17 cellular contexts compared by ENCODE assay signal in genomic region chr7:99078416-99078815, GRCh38.
DNase-seq lines count a peak whose midpoint lies in the region; ATAC-seq and TF ChIP-seq lines count a peak whose summit lies in the region.
"Had no signal": no experiment of that assay in that cellular context is flagged by ENCODE, and none has a peak within 500 bp of the region (broad histone marks: within the 10 kb centered on the region; RNA-seq: fewer than 3 reads in every experiment).

No MANE protein-coding gene starts in this region.

- no peak overlapping the region for H3K23ac ChIP-seq in mesenchymal stem cell (ENCODE audit: low read length in 2 of 2)

- H3K27ac ChIP-seq in HEK293 (ENCODE audit: extremely low read depth, low read depth, low read length): no peak overlapping the region
- no peak overlapping the region for H3K27ac ChIP-seq in mesenchymal stem cell (ENCODE audit: low read length, poor library complexity, severe bottlenecking)
- H3K27ac ChIP-seq in naive thymus-derived CD4-positive, alpha-beta T cell (ENCODE audit: low read depth, low read length): no peak overlapping the region
- H3K27ac ChIP-seq: SJSA1 had no signal

- H3K9me3 Mint-ChIP-seq in chondrocyte (ENCODE audit: low read depth): no peaks in the 10 kb centered on the region
- H3K9me3 Mint-ChIP-seq in naive thymus-derived CD4-positive, alpha-beta T cell: peaks cover 0 to 3% (median 0%) of the 10 kb centered on the region in 11 donors
- H3K9me3 Mint-ChIP-seq: CD8-positive, alpha-beta T cell had no signal

- H3K4me1 Mint-ChIP-seq in chondrocyte (ENCODE audit: low read depth): peaks cover 51% of the 10 kb centered on the region
- H3K4me1 Mint-ChIP-seq in naive thymus-derived CD4-positive, alpha-beta T cell: peaks cover 18 to 74% (median 52%) of the 10 kb centered on the region in 7 donors

- H3K18ac ChIP-seq in mesenchymal stem cell (ENCODE audit: low read depth in 1 of 2, low read length in 2 of 2): no peak overlapping the region

- H2BK120ac ChIP-seq in mesenchymal stem cell (ENCODE audit: low read depth, low read length): no peak overlapping the region

- peak overlapping the region; percentile 23 for H4K91ac ChIP-seq in mesenchymal stem cell (ENCODE audit: low read length)

- H2BK12ac ChIP-seq in mesenchymal stem cell (ENCODE audit: low read length in 2 of 2): no peak overlapping the region

- no peaks in the 10 kb centered on the region; a peak in 1 of 3 replicates for H3K36me3 ChIP-seq in HEK293 (ENCODE audit: control insufficient read depth in 2 of 2, insufficient read depth in 1 of 2, low read length in 2 of 2)
- peaks cover 0 to 3% of the 10 kb centered on the region in 2 experiments for H3K36me3 ChIP-seq in mesenchymal stem cell (ENCODE audit: control insufficient read depth in 1 of 2, insufficient read depth in 2 of 2, low read depth in 1 of 2, low read length in 2 of 2)
- H3K36me3 ChIP-seq in naive thymus-derived CD4-positive, alpha-beta T cell (ENCODE audit: control insufficient read depth in 2 of 3, insufficient read depth in 3 of 3, low read length in 3 of 3): no peaks in the 10 kb centered on the region
- H3K36me3 ChIP-seq: SJSA1 had no signal

- no peak overlapping the region for H3K9ac ChIP-seq in mesenchymal stem cell (ENCODE audit: low read length)

- H3K4me3 Mint-ChIP-seq in chondrocyte (ENCODE audit: unreplicated experiment): no peak overlapping the region
- no peak overlapping the region for H3K4me3 Mint-ChIP-seq in naive thymus-derived CD4-positive, alpha-beta T cell
- H3K4me3 Mint-ChIP-seq: CD8-positive, alpha-beta T cell had no signal

- no peak overlapping the region for H4K8ac ChIP-seq in mesenchymal stem cell (ENCODE audit: low read length)

- POLR2A ChIA-PET in HEK293 (lab: Yijun Ruan, JAX): interaction anchor here (1.6 kb wide), 1 partner anchor 12 kb away, joined by 4 read pairs; no protein-coding TSS in a partner anchor
- POLR2A ChIA-PET in naive thymus-derived CD4-positive, alpha-beta T cell (lab: Charles Lee): interaction anchor here (0.6 kb wide), 1 partner anchor 63 kb away, joined by 3 read pairs; no protein-coding TSS in a partner anchor

- peaks cover 4% of the 10 kb centered on the region for H3K4me1 ChIP-seq in HEK293 (ENCODE audit: control insufficient read depth, insufficient read depth, low read length)
- peaks cover 11% of the 10 kb centered on the region for H3K4me1 ChIP-seq in mesenchymal stem cell (ENCODE audit: control insufficient read depth, insufficient read depth, low read depth, low read length)
- H3K4me1 ChIP-seq in naive thymus-derived CD4-positive, alpha-beta T cell (ENCODE audit: control insufficient read depth in 2 of 2, insufficient read depth in 2 of 2, low read length in 2 of 2): no peaks in the 10 kb centered on the region

- H3K27ac Mint-ChIP-seq in chondrocyte (ENCODE audit: unreplicated experiment): peak overlapping the region; percentile 59
- no peak overlapping the region for H3K27ac Mint-ChIP-seq in naive thymus-derived CD4-positive, alpha-beta T cell
- H3K27ac Mint-ChIP-seq: CD8-positive, alpha-beta T cell had no signal

- H3K14ac ChIP-seq in mesenchymal stem cell (ENCODE audit: low read length in 2 of 2): no peak overlapping the region

- DNase-seq in NCI-H1417 (lab: John Stamatoyannopoulos, UW) (peak in 2 of 3 experiments; percentile 4 to 45), NCI-H1417 treated with DMSO at 0.1 percent for 48 hours (lab: John Stamatoyannopoulos, UW) (no peak), chondrocyte (ENCODE audit: low spot score) (no peak), mesenchymal stem cell (no peak), left cardiac atrium (no peak)
- no peak for DNase-seq in naive thymus-derived CD4-positive, alpha-beta T cell
- DNase-seq: ACHN; CD8-positive, alpha-beta T cell; KG1; NCI-H1092 treated with DMSO at 0.1 percent for 48 hours; NCI-H2081 treated with DMSO at 0.1 percent for 48 hours; NCI-H748 treated with DMSO at 0.1 percent for 48 hours had no signal

- 94% methylated on average over 6 of the region's 6 CpGs for WGBS in mesenchymal stem cell

- intact Hi-C loops in naive thymus-derived CD4-positive, alpha-beta T cell (cut with micrococcal nuclease): no loop called here
- intact Hi-C loops in left cardiac atrium (cut with DNase I): no loop called here

- no peak overlapping the region for H3K4me2 ChIP-seq in mesenchymal stem cell (ENCODE audit: low read length, poor library complexity, severe bottlenecking)

- H3K36me3 Mint-ChIP-seq in chondrocyte (ENCODE audit: low read depth): peaks cover 4% of the 10 kb centered on the region
- H3K36me3 Mint-ChIP-seq in naive thymus-derived CD4-positive, alpha-beta T cell: peaks cover 0 to 32% (median 0%) of the 10 kb centered on the region in 5 donors

- no peak overlapping the region for H2BK15ac ChIP-seq in mesenchymal stem cell (ENCODE audit: low read depth, poor library complexity, severe bottlenecking)

- ATAC-seq in naive thymus-derived CD4-positive, alpha-beta T cell: no peak
- ATAC-seq in left cardiac atrium (no peak), GM18861 (IDR thresholded peaks at IDR 0.05; ENCODE audit: unreplicated experiment) (no peak)
- ATAC-seq: CD8-positive, alpha-beta T cell; HCT116; Right ventricle myocardium inferior had no signal

- H3K4me3 ChIP-seq in HEK293 (ENCODE audit: low read depth, low read length) (no peak overlapping the region), mesenchymal stem cell (ENCODE audit: insufficient read depth in 1 of 2, low read depth in 1 of 2, low read length in 2 of 2) (no peak overlapping the region)
- no peak overlapping the region for H3K4me3 ChIP-seq in naive thymus-derived CD4-positive, alpha-beta T cell (ENCODE audit: low read length)
- H3K4me3 ChIP-seq: SJSA1 had no signal

- H3K4ac ChIP-seq in mesenchymal stem cell (ENCODE audit: low read depth in 1 of 2, low read length in 2 of 2): no peak overlapping the region

- H3K27me3 ChIP-seq in mesenchymal stem cell (ENCODE audit: control insufficient read depth in 1 of 2, insufficient read depth in 1 of 2, low read length in 2 of 2): no peaks in the 10 kb centered on the region
- H3K27me3 ChIP-seq in naive thymus-derived CD4-positive, alpha-beta T cell (ENCODE audit: control insufficient read depth in 2 of 2, insufficient read depth in 2 of 2, low read length in 2 of 2): no peaks in the 10 kb centered on the region
- H3K27me3 ChIP-seq: SJSA1 had no signal

- TF ChIP-seq CTCF in HEK293 (tag by site-specific recombination; IDR thresholded peaks at IDR 0.05): no peak
- TF ChIP-seq CTCF in chondrocyte (IDR thresholded peaks at IDR 0.05): no peak

- H3K27me3 Mint-ChIP-seq in chondrocyte (ENCODE audit: low read depth): no peaks in the 10 kb centered on the region
- H3K27me3 Mint-ChIP-seq in naive thymus-derived CD4-positive, alpha-beta T cell: no peaks in the 10 kb centered on the region

- no peak overlapping the region for H2AK5ac ChIP-seq in mesenchymal stem cell (ENCODE audit: low read length, severe bottlenecking)

- CTCF ChIA-PET in HEK293 (lab: Yijun Ruan, JAX): no interaction called here
- CTCF ChIA-PET in naive thymus-derived CD4-positive, alpha-beta T cell (lab: Charles Lee): no interaction called here

- H3K79me1 ChIP-seq in mesenchymal stem cell (replicated peaks; ENCODE audit: low read length, poor library complexity, severe bottlenecking): peaks cover 13% of the 10 kb centered on the region

- no peak overlapping the region for H2BK5ac ChIP-seq in mesenchymal stem cell (ENCODE audit: low read depth, low read length, poor library complexity, severe bottlenecking)

- H2AFZ ChIP-seq in mesenchymal stem cell (ENCODE audit: low read depth, low read length): no peak overlapping the region

- no peaks in the 10 kb centered on the region for H3K9me3 ChIP-seq in HEK293 (ENCODE audit: control insufficient read depth, insufficient read depth, low read depth, low read length)
- no peaks in the 10 kb centered on the region for H3K9me3 ChIP-seq in mesenchymal stem cell (ENCODE audit: control insufficient read depth, low read length)
- H3K9me3 ChIP-seq in naive thymus-derived CD4-positive, alpha-beta T cell (ENCODE audit: control insufficient read depth in 2 of 3, low read length in 3 of 3): no peaks in the 10 kb centered on the region
- H3K9me3 ChIP-seq: SJSA1 had no signal

TF ChIP-seq in HEK293, 187 proteins besides CTCF, POLR2A, EP300 and RAD21:
- TF ChIP-seq ZNF549 (tag by site-specific recombination; IDR thresholded peaks at IDR 0.05) (peak; percentile 63), ZNF501 (tag by site-specific recombination; IDR thresholded peaks at IDR 0.05) (no peak)

Comparison
In these comparisons a context has a peak if more than half of its experiments do, and no peak if none do; other contexts are left out.
1. DNase-seq: peak in NCI-H1417 (2 of 3); none in NCI-H1417 treated with DMSO at 0.1 percent for 48 hours (single experiment), chondrocyte (single experiment), mesenchymal stem cell (single experiment), naive thymus-derived CD4-positive, alpha-beta T cell (0 of 9) and left cardiac atrium (single experiment).